16 cellular contexts compared by ENCODE assay signal in the genomic region with DNA sequence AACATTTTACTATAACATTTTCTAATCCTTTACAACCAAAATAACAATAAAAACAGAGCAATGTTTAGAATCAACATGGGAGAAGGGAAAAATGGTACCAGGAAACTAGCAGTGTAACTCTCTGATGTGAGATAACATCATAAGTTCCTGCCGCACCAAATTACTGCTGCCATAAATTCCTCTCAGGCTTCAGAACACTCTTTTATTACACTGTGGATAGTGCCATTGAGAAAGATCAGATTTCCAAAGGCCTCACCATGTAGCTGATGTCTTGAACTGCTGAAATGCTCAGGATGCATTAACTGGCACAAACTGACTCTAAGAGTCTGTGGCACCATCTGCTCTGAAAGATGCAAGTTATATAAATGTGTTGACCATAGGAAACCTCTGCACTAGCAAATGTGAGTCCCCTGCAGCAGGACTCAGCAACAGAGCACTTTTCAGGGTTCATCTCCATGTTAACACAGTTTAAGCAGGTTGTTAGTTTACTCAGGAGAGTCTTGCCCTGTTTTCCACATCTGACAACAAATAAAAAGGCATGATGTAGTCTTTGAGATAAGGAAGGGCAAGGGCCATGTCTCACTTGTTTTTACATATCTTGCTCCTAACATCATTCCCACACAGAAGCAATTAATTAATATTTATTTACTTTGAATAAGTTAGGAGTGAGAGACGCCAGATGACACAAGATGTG.
DNase-seq lines count a peak whose midpoint lies in the region; ATAC-seq and TF ChIP-seq lines count a peak whose summit lies in the region.
"Had no signal": no experiment of that assay in that cellular context is flagged by ENCODE, and none has a peak within 500 bp of the region (broad histone marks: within the 10 kb centered on the region; RNA-seq: fewer than 3 reads in every experiment).

No MANE protein-coding gene starts in this region.

- intact Hi-C loops in right lobe of liver (cut with DNase I), result no loop called here

- no peak overlapping the region for H3K27ac ChIP-seq in right lobe of liver
- H3K27ac ChIP-seq: BLaER1 treated with 17β-estradiol and CSF1 and Interleukin-3, amounts not matched to agents 10 nM and 100 nM; PC-9 had no signal

- 37% methylated on average over 2 of the region's 2 CpGs for WGBS in right lobe of liver (ENCODE audit: insufficient coverage, low coverage, low lambda C conversion rate, missing lambda C conversion rate)

- TF ChIP-seq CTCF in BE2C (IDR thresholded peaks at IDR 0.05; ENCODE audit: low read depth, low read length), result no peak
- no peak for TF ChIP-seq CTCF in right lobe of liver (IDR thresholded peaks at IDR 0.05)
- no peak for TF ChIP-seq CTCF in GM20000 (IDR thresholded peaks at IDR 0.05; ENCODE audit: extremely low read depth, missing control alignments)

- TF ChIP-seq POLR2A in right lobe of liver (IDR thresholded peaks at IDR 0.05), result no peak

- ATAC-seq in SK-N-SH treated with all-trans-retinoic acid at 6 μM for 48 hours, result peak; percentile 32; the same call in 2 of the 3 replicates
- no peak for ATAC-seq in right lobe of liver
- ATAC-seq in GM21526 (IDR thresholded peaks at IDR 0.05; ENCODE audit: low FRiP score, unreplicated experiment), result no peak

- H3K36me3 ChIP-seq in BE2C (no peaks in the 10 kb centered on the region), right lobe of liver (no peaks in the 10 kb centered on the region)
- H3K36me3 ChIP-seq: BLaER1 treated with 17β-estradiol and CSF1 and Interleukin-3, amounts not matched to agents 10 nM and 100 nM had no signal

- H3K4me3 ChIP-seq in BE2C (ENCODE audit: low read depth, low read length) (no peak overlapping the region), right lobe of liver (no peak overlapping the region)
- H3K4me3 ChIP-seq: BLaER1 treated with 17β-estradiol and CSF1 and Interleukin-3, amounts not matched to agents 10 nM and 100 nM; PC-9 had no signal

- H3K4me1 ChIP-seq in BE2C (peaks cover 5% of the 10 kb centered on the region), right lobe of liver (no peaks in the 10 kb centered on the region)
- H3K4me1 ChIP-seq: BLaER1 treated with 17β-estradiol and CSF1 and Interleukin-3, amounts not matched to agents 10 nM and 100 nM had no signal

- peak; percentile 37 for DNase-seq in BE2C
- peak; percentile 8 for DNase-seq in HuH-7 (ENCODE audit: low spot score)
- peak; percentile 84 for DNase-seq in left kidney (ENCODE audit: low read depth, low spot score)
- no peak for DNase-seq in right lobe of liver
- no peak for DNase-seq in GM20000 (ENCODE audit: low spot score)
- DNase-seq in NCI-H1092 (lab: John Stamatoyannopoulos, UW), result no peak
- DNase-seq: 8988T, DMS153, H9, Kasumi-1, NCI-H1417 treated with DMSO at 0.1 percent for 48 hours, NCI-H2029, PC-9 had no signal

- H3K27me3 ChIP-seq in BE2C (no peaks in the 10 kb centered on the region), right lobe of liver (no peaks in the 10 kb centered on the region)
- H3K27me3 ChIP-seq: BLaER1 treated with 17β-estradiol and CSF1 and Interleukin-3, amounts not matched to agents 10 nM and 100 nM had no signal

- H3K9me3 ChIP-seq in BE2C (no peaks in the 10 kb centered on the region), right lobe of liver (no peaks in the 10 kb centered on the region)

TF ChIP-seq in SK-N-SH treated with all-trans-retinoic acid at 6 μM for 48 hours, 23 proteins besides CTCF, POLR2A, EP300 and RAD21:
- TF ChIP-seq ZNF70 (CRISPR knock-in tag; IDR thresholded peaks at IDR 0.05) (peak; percentile 88), OSR1 (CRISPR knock-in tag; IDR thresholded peaks at IDR 0.05) (no peak)
- TF ChIP-seq, protein P1, sequence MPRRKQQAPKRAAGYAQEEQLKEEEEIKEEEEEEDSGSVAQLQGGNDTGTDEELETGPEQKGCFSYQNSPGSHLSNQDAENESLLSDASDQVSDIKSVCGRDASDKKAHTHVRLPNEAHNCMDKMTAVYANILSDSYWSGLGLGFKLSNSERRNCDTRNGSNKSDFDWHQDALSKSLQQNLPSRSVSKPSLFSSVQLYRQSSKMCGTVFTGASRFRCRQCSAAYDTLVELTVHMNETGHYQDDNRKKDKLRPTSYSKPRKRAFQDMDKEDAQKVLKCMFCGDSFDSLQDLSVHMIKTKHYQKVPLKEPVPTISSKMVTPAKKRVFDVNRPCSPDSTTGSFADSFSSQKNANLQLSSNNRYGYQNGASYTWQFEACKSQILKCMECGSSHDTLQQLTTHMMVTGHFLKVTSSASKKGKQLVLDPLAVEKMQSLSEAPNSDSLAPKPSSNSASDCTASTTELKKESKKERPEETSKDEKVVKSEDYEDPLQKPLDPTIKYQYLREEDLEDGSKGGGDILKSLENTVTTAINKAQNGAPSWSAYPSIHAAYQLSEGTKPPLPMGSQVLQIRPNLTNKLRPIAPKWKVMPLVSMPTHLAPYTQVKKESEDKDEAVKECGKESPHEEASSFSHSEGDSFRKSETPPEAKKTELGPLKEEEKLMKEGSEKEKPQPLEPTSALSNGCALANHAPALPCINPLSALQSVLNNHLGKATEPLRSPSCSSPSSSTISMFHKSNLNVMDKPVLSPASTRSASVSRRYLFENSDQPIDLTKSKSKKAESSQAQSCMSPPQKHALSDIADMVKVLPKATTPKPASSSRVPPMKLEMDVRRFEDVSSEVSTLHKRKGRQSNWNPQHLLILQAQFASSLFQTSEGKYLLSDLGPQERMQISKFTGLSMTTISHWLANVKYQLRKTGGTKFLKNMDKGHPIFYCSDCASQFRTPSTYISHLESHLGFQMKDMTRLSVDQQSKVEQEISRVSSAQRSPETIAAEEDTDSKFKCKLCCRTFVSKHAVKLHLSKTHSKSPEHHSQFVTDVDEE (CRISPR knock-in tag; IDR thresholded peaks at IDR 0.05), result no peak

Comparison
In these comparisons a context has a peak if more than half of its experiments do, and no peak if none do; other contexts are left out.
1. DNase-seq: peak in BE2C (single experiment), HuH-7 (single experiment) and left kidney (single experiment); none in right lobe of liver (0 of 3), GM20000 (single experiment) and NCI-H1092 (single experiment).